Comparison of ENCODE assay signal across 20 cellular contexts in the genomic region with DNA sequence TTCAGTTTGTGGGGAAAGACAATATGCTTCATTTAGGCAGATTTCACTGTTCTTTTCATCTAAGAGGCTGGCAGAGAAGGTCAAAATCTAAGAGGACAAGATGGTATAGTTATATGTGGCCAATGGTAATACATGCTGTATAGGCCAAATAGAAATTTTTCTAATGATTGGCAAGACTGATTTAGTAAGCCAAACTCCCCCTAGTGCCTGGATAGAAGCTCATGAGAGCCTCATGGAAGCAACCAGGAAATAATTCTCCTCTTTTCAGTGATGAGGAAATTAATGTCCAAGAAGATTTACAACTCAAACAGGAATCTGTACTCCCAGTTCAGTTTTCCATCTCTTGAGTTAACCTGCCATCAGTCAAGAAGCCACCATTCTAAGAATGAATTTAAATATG.
"Had no signal": no experiment of that assay in that cellular context is flagged by ENCODE, and none has a peak within 500 bp of the region (broad histone marks: within the 10 kb centered on the region; RNA-seq: fewer than 3 reads in every experiment).

No MANE protein-coding gene starts in this region.

- DNase-seq: activated CD4-positive, alpha-beta T cell treated with anti-CD3 and anti-CD28 coated beads, Interleukin-2, amount 50 U/mL, for 1 hour; activated CD4-positive, CD25-positive, alpha-beta regulatory T cell treated with anti-CD3 and anti-CD28 coated beads, Interleukin-2, amount 50 U/mL, for 72 hours; activated CD8-positive, alpha-beta memory T cell treated with anti-CD3 and anti-CD28 coated beads, Interleukin-2, amount 50 U/mL, for 4 hours; activated naive CD4-positive, alpha-beta T cell treated with anti-CD3 and anti-CD28 coated beads for 36 hours; activated T-cell treated with anti-CD3 and anti-CD28 coated beads, Interleukin-2, amount 50 U/mL, for 4 hours; anterior cingulate cortex; brain microvascular endothelial cell; central memory CD4-positive, alpha-beta T cell; dorsolateral prefrontal cortex; foreskin keratinocyte; islet precursor cell; left colon; lower lobe of right lung; occipital lobe; posterior cingulate gyrus; sigmoid colon; stimulated activated CD4-positive, alpha-beta T cell treated with anti-CD3 and anti-CD28 coated beads, Interleukin-4, amount 100 ng/mL, for 24 hours; stomach; trophoblast cell had no signal

- ATAC-seq: activated T-cell treated with anti-CD3 and anti-CD28 coated beads, Interleukin-2, amount 50 U/mL, for 4 hours; foreskin keratinocyte; left colon; lower lobe of right lung; stimulated activated effector memory CD8-positive, alpha-beta T cell treated with anti-CD3 and anti-CD28 coated beads, Interleukin-12 subunit alpha, Interleukin-12 subunit beta, amount 100 ng/mL, for 72 hours had no signal
